21 cellular contexts compared by ENCODE assay signal in genomic region chr3:43676440-43676839, GRCh38.
"Had no signal": no experiment of that assay in that cellular context is flagged by ENCODE, and none has a peak within 500 bp of the region (broad histone marks: within the 10 kb centered on the region; RNA-seq: fewer than 3 reads in every experiment).

No MANE protein-coding gene starts in this region.

- FAIRE-seq: endometrium, islet of Langerhans, urothelium cell line had no signal

- H3K36me3 ChIP-seq: gastrocnemius medialis, heart right ventricle, right atrium auricular region, sigmoid colon, stomach, thoracic aorta, transverse colon had no signal

- H3K27ac ChIP-seq: gastrocnemius medialis, heart right ventricle, right atrium auricular region, sigmoid colon, skin epidermis, stomach, thoracic aorta, transverse colon had no signal

- DNase-seq: effector memory CD4-positive, alpha-beta T cell; gastrocnemius medialis; heart right ventricle; hypothalamus; mucosa of descending colon; naive thymus-derived CD8-positive, alpha-beta T cell; posterior cingulate gyrus; sigmoid colon; stimulated activated CD4-positive, alpha-beta T cell treated with anti-CD3 and anti-CD28 coated beads, Interleukin-2, amount 100 ng/mL, for 24 hours; stimulated activated naive CD4-positive, alpha-beta T cell; stomach; substantia nigra; transverse colon had no signal

- ATAC-seq: esophagus mucosa; gastrocnemius medialis; heart right ventricle; left lobe of liver; mucosa of descending colon; naive thymus-derived CD8-positive, alpha-beta T cell had no signal

- H3K9me3 ChIP-seq: gastrocnemius medialis, mucosa of descending colon, sigmoid colon, thoracic aorta, transverse colon had no signal

- H3K4me3 ChIP-seq: gastrocnemius medialis, heart right ventricle, mucosa of descending colon, right atrium auricular region, sigmoid colon, skin epidermis, stomach, thoracic aorta, transverse colon had no signal

- H3K27me3 ChIP-seq: gastrocnemius medialis, heart right ventricle, right atrium auricular region, sigmoid colon, stomach, transverse colon had no signal

- H3K4me1 ChIP-seq: gastrocnemius medialis, heart right ventricle, right atrium auricular region, sigmoid colon, stomach, transverse colon had no signal
